Comparison of ENCODE assay signal across 35 cellular contexts in the genomic region with DNA sequence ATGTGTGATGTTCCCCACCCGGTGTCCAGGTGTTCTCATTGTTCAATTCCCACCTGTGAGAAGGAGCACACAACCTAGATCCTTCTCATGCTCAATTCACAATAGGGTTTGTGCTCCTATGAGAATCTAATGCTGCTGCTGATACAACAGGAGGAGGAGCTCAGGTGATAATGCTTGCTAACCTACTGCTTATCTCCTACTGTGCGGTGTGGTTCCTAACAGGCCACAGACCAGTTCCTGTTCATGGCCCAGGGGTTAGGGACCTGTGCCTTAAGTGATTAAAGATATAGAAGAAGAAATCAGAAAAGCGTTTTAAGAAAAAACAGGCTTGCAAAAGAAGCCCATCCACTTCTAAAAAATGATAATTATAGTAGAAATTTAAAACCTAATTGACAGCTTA. TPM values are rescaled to one million over a fixed set of nuclear protein-coding genes. Genes with fewer than 3 reads are reported as not detected.
"Had no signal": no experiment of that assay in that cellular context is flagged by ENCODE, and none has a peak within 500 bp of the region (broad histone marks: within the 10 kb centered on the region; RNA-seq: fewer than 3 reads in every experiment).

No MANE protein-coding gene starts in this region.

- DNase-seq: activated CD4-positive, alpha-beta T cell treated with anti-CD3 and anti-CD28 coated beads, Interleukin-2, amount 10 ng/mL, durations not matched to agents 24 days and 14 days; activated CD4-positive, alpha-beta T cell treated with anti-CD3 and anti-CD28 coated beads, Interleukin-2, amount 50 U/mL, for 4 hours; activated CD8-positive, alpha-beta T cell treated with anti-CD3 and anti-CD28 coated beads for 36 hours; activated gamma-delta T cell treated with Interleukin-2 at 50 U/mL for 16 hours; activated naive CD4-positive, alpha-beta T cell treated with anti-CD3 and anti-CD28 coated beads for 36 hours; activated T-cell treated with anti-CD3 and anti-CD28 coated beads for 4 hours; activated T-cell treated with anti-CD3 and anti-CD28 coated beads, Interleukin-2, amount 50 U/mL, for 4 hours; adrenal gland; brain microvascular endothelial cell; Kasumi-1; KG1; MG63; NCI-H1048; NCI-H1105 treated with DMSO at 0.1 percent for 48 hours; NCI-H1436; NCI-H1694; NCI-H1930; NCI-H2081 treated with DMSO at 0.1 percent for 48 hours; NCI-H226; NCI-H524 treated with DMSO at 0.1 percent for 48 hours; NK-92 treated with Interleukin-12 subunit alpha and Interleukin-12 subunit beta, amount 100 ng/mL, for 24 hours; PC-9; SIG-M5; SW 1271; T-helper 1 cell; T-helper 9 cell; WERI-Rb-1 had no signal

- H3K4me1 ChIP-seq: adrenal gland had no signal

- H3K27me3 ChIP-seq: adrenal gland, brain microvascular endothelial cell, MG63 had no signal

- H2AFZ ChIP-seq: PC-9 had no signal

- H3K9me3 ChIP-seq: adrenal gland, MG63 had no signal

- ATAC-seq: activated CD8-positive, alpha-beta T cell treated with anti-CD3 and anti-CD28 coated beads for 36 hours; activated naive CD4-positive, alpha-beta T cell treated with anti-CD3 and anti-CD28 coated beads, Interleukin-2, amount 50 U/mL, for 72 hours; activated T-cell treated with anti-CD3 and anti-CD28 coated beads, Interleukin-2, amount 50 U/mL, for 4 hours; Right ventricle myocardium inferior had no signal

- H3K36me3 ChIP-seq: adrenal gland, brain microvascular endothelial cell, MG63, WERI-Rb-1 had no signal

- H3K4me2 ChIP-seq: PC-9 had no signal

- H3K4me3 ChIP-seq: adrenal gland, MG63, PC-9 had no signal

- H3K27ac ChIP-seq: adrenal gland, brain microvascular endothelial cell, PC-9, RWPE1, WERI-Rb-1 had no signal

RNA-seq across cellular contexts. Expression of a gene that starts 17.5 kb away (rescaled TPM):
- total RNA-seq: activated CD4-positive, alpha-beta T cell treated with anti-CD3 and anti-CD28 coated beads, Interleukin-2, amount 10 ng/mL, durations not matched to agents 24 days and 14 days; activated CD8-positive, alpha-beta memory T cell treated with anti-CD3 and anti-CD28 coated beads for 36 hours; activated CD8-positive, alpha-beta T cell treated with anti-CD3 and anti-CD28 coated beads for 36 hours; activated naive CD4-positive, alpha-beta T cell treated with anti-CD3 and anti-CD28 coated beads for 36 hours; activated naive CD4-positive, alpha-beta T cell treated with anti-CD3 and anti-CD28 coated beads, Interleukin-2, amount 50 U/mL, for 72 hours; activated T-cell treated with anti-CD3 and anti-CD28 coated beads, Interleukin-2, amount 50 U/mL, for 4 hours; activated T-helper 1 cell treated with anti-CD3 and anti-CD28 coated beads, Interleukin-12 subunit alpha, Interleukin-12 subunit beta, Interleukin-2, Interleukin-4 antibody, amounts not matched to agents 30 ng/mL and 10 ng/mL and 1 ng/mL, durations not matched to agents 14 hours and 24 hours and 36 hours; NCI-H460; OCI-LY7; PC-9; Right ventricle myocardium inferior; SK-MEL-5 had no signal
